8 cellular contexts compared by ENCODE assay signal in genomic region chr16:56203052-56203451, GRCh38. TPM values are rescaled to one million over a fixed set of nuclear protein-coding genes. Genes with fewer than 3 reads are reported as not detected.
A peak's percentile ranks its signal among the peaks of the same experiment; 100 is the strongest.
DNase-seq lines count a peak whose midpoint lies in the region; ATAC-seq lines count a peak whose summit lies in the region.

No MANE protein-coding gene starts in this region.

- peaks cover 16% of the 10 kb centered on the region for H3K27me3 Mint-ChIP-seq in activated CD4-positive, alpha-beta T cell treated with anti-CD3 and anti-CD28 coated beads, Interleukin-2, amount 10 ng/mL, durations not matched to agents 7 days and 5 days

- DNase-seq in ELF-1 (ENCODE audit: low read depth, low spot score), result peak; percentile 58
- peak; percentile 63 for DNase-seq in activated CD4-positive, alpha-beta T cell treated with anti-CD3 and anti-CD28 coated beads, Interleukin-2, amount 10 ng/mL, durations not matched to agents 7 days and 5 days
- DNase-seq in head of caudate nucleus, result peak in 30 of 42 donors; percentile 28 to 82 (median 57)
- DNase-seq in stimulated activated CD4-positive, alpha-beta T cell treated with anti-CD3 and anti-CD28 coated beads, TNF-alpha, amount 100 ng/mL, for 24 hours (ENCODE audit: low read depth in 3 of 3), result peak; percentile 30 to 54 (median 50)

- H3K4me1 Mint-ChIP-seq in activated CD4-positive, alpha-beta T cell treated with anti-CD3 and anti-CD28 coated beads, Interleukin-2, amount 10 ng/mL, durations not matched to agents 7 days and 5 days, result peaks cover 2% of the 10 kb centered on the region

- ATAC-seq in GM21526 (IDR thresholded peaks at IDR 0.05; ENCODE audit: low FRiP score, unreplicated experiment) (peak; percentile 72), GM18870 (IDR thresholded peaks at IDR 0.05; ENCODE audit: unreplicated experiment) (no peak), HG02763 (IDR thresholded peaks at IDR 0.05; ENCODE audit: unreplicated experiment) (no peak)

- no peaks in the 10 kb centered on the region for H3K36me3 ChIP-seq in KOPT-K1 (ENCODE audit: insufficient read depth, low read length)

- peak overlapping the region; percentile 44 for H3K27ac ChIP-seq in KOPT-K1 (ENCODE audit: low read depth, low read length, poor library complexity, severe bottlenecking)

- no peaks in the 10 kb centered on the region for H3K9me3 ChIP-seq in KOPT-K1 (ENCODE audit: insufficient read depth, low read length, poor library complexity, severe bottlenecking)

- H3K36me3 Mint-ChIP-seq in activated CD4-positive, alpha-beta T cell treated with anti-CD3 and anti-CD28 coated beads, Interleukin-2, amount 10 ng/mL, durations not matched to agents 7 days and 5 days (ENCODE audit: low read depth), result peaks cover 9% of the 10 kb centered on the region

- POLR2A ChIA-PET in activated CD4-positive, alpha-beta T cell treated with anti-CD3 and anti-CD28 coated beads, Interleukin-2, amount 10 ng/mL, durations not matched to agents 7 days and 5 days (lab: Charles Lee), result no interaction called here

- intact Hi-C loops in head of caudate nucleus (cut with DNase I), result no loop called here

- CTCF ChIA-PET in activated CD4-positive, alpha-beta T cell treated with anti-CD3 and anti-CD28 coated beads, Interleukin-2, amount 10 ng/mL, durations not matched to agents 7 days and 5 days (lab: Charles Lee), result interaction anchor here (0.6 to 1.4 kb wide), 6 partner anchors 9 to 1931 kb away, joined by 3 to 6 read pairs (median 4); partner anchors contain the start of gene GNAO1

- H3K9me3 Mint-ChIP-seq in activated CD4-positive, alpha-beta T cell treated with anti-CD3 and anti-CD28 coated beads, Interleukin-2, amount 10 ng/mL, durations not matched to agents 7 days and 5 days, result no peaks in the 10 kb centered on the region

- no peak overlapping the region for H3K4me3 Mint-ChIP-seq in activated CD4-positive, alpha-beta T cell treated with anti-CD3 and anti-CD28 coated beads, Interleukin-2, amount 10 ng/mL, durations not matched to agents 7 days and 5 days

- no peak overlapping the region for H3K27ac Mint-ChIP-seq in activated CD4-positive, alpha-beta T cell treated with anti-CD3 and anti-CD28 coated beads, Interleukin-2, amount 10 ng/mL, durations not matched to agents 7 days and 5 days

RNA-seq across cellular contexts. Expression of gene GNAO1, which starts 11.8 kb away (rescaled TPM):
- total RNA-seq in activated CD4-positive, alpha-beta T cell treated with anti-CD3 and anti-CD28 coated beads, Interleukin-2, amount 10 ng/mL, durations not matched to agents 7 days and 5 days, result 1 to 10 TPM; 4.2 to 4.5 TPM
